18 cellular contexts compared by ENCODE assay signal in genomic region chr11:64254326-64254725, GRCh38. TPM values are rescaled to one million over a fixed set of nuclear protein-coding genes. Genes with fewer than 3 reads are reported as not detected.
A peak's percentile ranks its signal among the peaks of the same experiment; 100 is the strongest.
DNase-seq lines count a peak whose midpoint lies in the region; ATAC-seq, FAIRE-seq and TF ChIP-seq lines count a peak whose summit lies in the region.
"Had no signal": no experiment of that assay in that cellular context is flagged by ENCODE, and none has a peak within 500 bp of the region (broad histone marks: within the 10 kb centered on the region; RNA-seq: fewer than 3 reads in every experiment).

No MANE protein-coding gene starts in this region.

- no peak for TF ChIP-seq EP300 in K562 (IDR thresholded peaks at IDR 0.05; ENCODE audit: low read length)

- H3K27me3 Mint-ChIP-seq in osteocyte (ENCODE audit: unreplicated experiment) = no peaks in the 10 kb centered on the region
- H3K27me3 Mint-ChIP-seq in activated T-helper 17 cell treated with anti-CD3 and anti-CD28 coated beads, Interleukin-2, amount 50 U/mL, for 72 hours = no peaks in the 10 kb centered on the region
- no peaks in the 10 kb centered on the region for H3K27me3 Mint-ChIP-seq in activated CD8-positive, alpha-beta T cell treated with anti-CD3 and anti-CD28 coated beads for 36 hours
- H3K27me3 Mint-ChIP-seq: CD4-positive, alpha-beta T cell had no signal

- peaks cover 17 to 66% (median 28%) of the 10 kb centered on the region in 11 experiments; a peak in 19 of 22 replicates for H4K20me1 ChIP-seq in BLaER1 treated with 17β-estradiol and CSF1 and Interleukin-3, amounts not matched to agents 10 nM and 100 nM
- H4K20me1 ChIP-seq in K562 (replicated peaks; ENCODE audit: control insufficient read depth, insufficient read depth, low read length) = peaks cover 7% of the 10 kb centered on the region
- no peaks in the 10 kb centered on the region; the same call in 1 of the 2 replicates for H4K20me1 ChIP-seq in PC-3 (ENCODE audit: low read length)

- H3K79me2 ChIP-seq in K562 (ENCODE audit: control insufficient read depth, insufficient read depth, low read length) = peaks cover 27% of the 10 kb centered on the region
- peaks cover 25% of the 10 kb centered on the region for H3K79me2 ChIP-seq in PC-3 (ENCODE audit: low read length)

- no peaks in the 10 kb centered on the region for H3K9me3 ChIP-seq in BLaER1 treated with 17β-estradiol and CSF1 and Interleukin-3, amounts not matched to agents 10 nM and 100 nM (replicated peaks in 1 of 11)
- H3K9me3 ChIP-seq in K562 (replicated peaks; ENCODE audit: control insufficient read depth, insufficient read depth, low read depth, low read length) = no peaks in the 10 kb centered on the region
- H3K9me3 ChIP-seq in upper lobe of right lung = no peaks in the 10 kb centered on the region
- no peaks in the 10 kb centered on the region for H3K9me3 ChIP-seq in PC-3 (ENCODE audit: low read length)

- H3K9me3 Mint-ChIP-seq in osteocyte (ENCODE audit: unreplicated experiment) = no peaks in the 10 kb centered on the region
- H3K9me3 Mint-ChIP-seq in activated T-helper 17 cell treated with anti-CD3 and anti-CD28 coated beads, Interleukin-2, amount 50 U/mL, for 72 hours = no peaks in the 10 kb centered on the region
- H3K9me3 Mint-ChIP-seq in activated CD8-positive, alpha-beta T cell treated with anti-CD3 and anti-CD28 coated beads for 36 hours = no peaks in the 10 kb centered on the region
- H3K9me3 Mint-ChIP-seq: CD4-positive, alpha-beta T cell; GM23338 had no signal

- H2AFZ ChIP-seq in K562 (ENCODE audit: low read depth, low read length) (no peak overlapping the region), PC-3 (ENCODE audit: low read length) (no peak overlapping the region)
- H2AFZ ChIP-seq: GM23338 had no signal

- no peaks in the 10 kb centered on the region for H3K27me3 ChIP-seq in BLaER1 treated with 17β-estradiol and CSF1 and Interleukin-3, amounts not matched to agents 10 nM and 100 nM
- no peaks in the 10 kb centered on the region for H3K27me3 ChIP-seq in K562 (ENCODE audit: control insufficient read depth in 2 of 2, insufficient read depth in 2 of 2, low read length in 2 of 2)
- H3K27me3 ChIP-seq in upper lobe of right lung = no peaks in the 10 kb centered on the region
- H3K27me3 ChIP-seq in PC-3 (ENCODE audit: low read length) = no peaks in the 10 kb centered on the region

- H3F3A ChIP-seq in PC-3 (ENCODE audit: low read length, unreplicated experiment) = no peaks in the 10 kb centered on the region

- peak overlapping the region; percentile 92 to 100 (median 99); a peak in 16 of 22 replicates for H3K4me2 ChIP-seq in BLaER1 treated with 17β-estradiol and CSF1 and Interleukin-3, amounts not matched to agents 10 nM and 100 nM
- H3K4me2 ChIP-seq in K562 (ENCODE audit: insufficient read depth, low read length) = no peak overlapping the region
- no peak overlapping the region for H3K4me2 ChIP-seq in PC-3 (ENCODE audit: low read length)
- H3K4me2 ChIP-seq: GM23338 had no signal

- DNase-seq in K562 (ENCODE audit: extremely low read depth in 1 of 4, low spot score in 3 of 4) (no peak), osteocyte (ENCODE audit: extremely low spot score, unreplicated experiment) (no peak), upper lobe of right lung (peak; percentile 62), PC-3 (no peak)
- no peak for DNase-seq in activated CD8-positive, alpha-beta T cell treated with anti-CD3 and anti-CD28 coated beads for 36 hours
- DNase-seq: 8988T; AML-193; Calu3; CD4-positive, alpha-beta T cell; DMS79 treated with DMSO at 0.1 percent for 48 hours; EL; H7; IMR-90 had no signal

- peak overlapping the region; percentile 34 for H3K27ac Mint-ChIP-seq in osteocyte (ENCODE audit: unreplicated experiment)
- no peak overlapping the region for H3K27ac Mint-ChIP-seq in activated T-helper 17 cell treated with anti-CD3 and anti-CD28 coated beads, Interleukin-2, amount 50 U/mL, for 72 hours
- no peak overlapping the region for H3K27ac Mint-ChIP-seq in activated CD8-positive, alpha-beta T cell treated with anti-CD3 and anti-CD28 coated beads for 36 hours
- H3K27ac Mint-ChIP-seq: CD4-positive, alpha-beta T cell had no signal

- no peaks in the 10 kb centered on the region for H3K9me1 ChIP-seq in K562 (ENCODE audit: control insufficient read depth, insufficient read depth, low read length)

- no peak overlapping the region for H3K4me3 Mint-ChIP-seq in osteocyte (ENCODE audit: unreplicated experiment)
- no peak overlapping the region for H3K4me3 Mint-ChIP-seq in activated T-helper 17 cell treated with anti-CD3 and anti-CD28 coated beads, Interleukin-2, amount 50 U/mL, for 72 hours
- no peak overlapping the region for H3K4me3 Mint-ChIP-seq in activated CD8-positive, alpha-beta T cell treated with anti-CD3 and anti-CD28 coated beads for 36 hours
- H3K4me3 Mint-ChIP-seq: CD4-positive, alpha-beta T cell had no signal

- no peak for FAIRE-seq in K562 (lab: Jason Lieb, UNC)
- FAIRE-seq: G401.6, GM12891 had no signal

- TF ChIP-seq CTCF in K562 (IDR thresholded peaks at IDR 0.05 in 2 of 3, conservative IDR thresholded peaks at IDR 0.05 in 1 of 3; ENCODE audit: insufficient read depth in 2 of 3, low read depth in 1 of 3, low read length in 3 of 3) = no peak
- no peak for TF ChIP-seq CTCF in osteocyte (IDR thresholded peaks at IDR 0.05)
- TF ChIP-seq CTCF in upper lobe of right lung (IDR thresholded peaks at IDR 0.05) = no peak
- TF ChIP-seq CTCF in PC-3 (conservative IDR thresholded peaks at IDR 0.05; ENCODE audit: low read depth, low read length) = no peak
- TF ChIP-seq CTCF in activated CD8-positive, alpha-beta T cell treated with anti-CD3 and anti-CD28 coated beads for 36 hours (IDR thresholded peaks at IDR 0.05) = no peak

- H3K36me3 ChIP-seq in BLaER1 treated with 17β-estradiol and CSF1 and Interleukin-3, amounts not matched to agents 10 nM and 100 nM = peaks cover 49 to 59% (median 52%) of the 10 kb centered on the region in 11 experiments
- H3K36me3 ChIP-seq in K562 (ENCODE audit: control insufficient read depth, insufficient read depth, low read length) (peaks cover 55% of the 10 kb centered on the region; the same call in 2 of the 3 replicates), upper lobe of right lung (peaks cover 44% of the 10 kb centered on the region), PC-3 (ENCODE audit: low read depth, low read length) (peaks cover 25% of the 10 kb centered on the region)

- H3K36me3 Mint-ChIP-seq in osteocyte (ENCODE audit: unreplicated experiment) = peaks cover under 1% of the 10 kb centered on the region
- H3K36me3 Mint-ChIP-seq in activated T-helper 17 cell treated with anti-CD3 and anti-CD28 coated beads, Interleukin-2, amount 50 U/mL, for 72 hours (ENCODE audit: low read depth) = peaks cover 18% of the 10 kb centered on the region
- peaks cover 4% of the 10 kb centered on the region for H3K36me3 Mint-ChIP-seq in activated CD8-positive, alpha-beta T cell treated with anti-CD3 and anti-CD28 coated beads for 36 hours (ENCODE audit: low read depth)

- H3K4me1 ChIP-seq in BLaER1 treated with 17β-estradiol and CSF1 and Interleukin-3, amounts not matched to agents 10 nM and 100 nM = peaks cover 36 to 48% (median 43%) of the 10 kb centered on the region in 10 experiments
- H3K4me1 ChIP-seq in K562 (replicated peaks in 1 of 2; ENCODE audit: control insufficient read depth in 2 of 2, insufficient read depth in 2 of 2, low read length in 2 of 2) = peaks cover 14 to 78% of the 10 kb centered on the region in 2 experiments; a peak in 4 of 5 replicates
- peaks cover 20% of the 10 kb centered on the region for H3K4me1 ChIP-seq in upper lobe of right lung
- peaks cover 25% of the 10 kb centered on the region for H3K4me1 ChIP-seq in PC-3 (ENCODE audit: insufficient read depth, low read length)

- H3K9me2 ChIP-seq in PC-3 (replicated peaks; ENCODE audit: low read length) = no peaks in the 10 kb centered on the region

- CTCF ChIA-PET in K562 (lab: Yijun Ruan, JAX; ENCODE audit: low intra/inter-chr PET ratio) = no interaction called here
- CTCF ChIA-PET in PC-3 (lab: Charles Lee) = no interaction called here
- CTCF ChIA-PET in activated CD8-positive, alpha-beta T cell treated with anti-CD3 and anti-CD28 coated beads for 36 hours (lab: Charles Lee) = interaction anchor here (1.0 kb wide), 1 partner anchor 49 kb away, joined by 3 read pairs; no protein-coding TSS in a partner anchor

- H3K27ac ChIP-seq in BLaER1 treated with 17β-estradiol and CSF1 and Interleukin-3, amounts not matched to agents 10 nM and 100 nM = peak overlapping the region in 1 of 11 experiments; percentile 40; a peak in 1 of 22 replicates
- H3K27ac ChIP-seq in K562 (ENCODE audit: extremely low read depth, low read depth, low read length) = no peak overlapping the region
- no peak overlapping the region for H3K27ac ChIP-seq in upper lobe of right lung
- no peak overlapping the region for H3K27ac ChIP-seq in PC-3 (ENCODE audit: low read length)

- BruUV-seq in K562 (replicated peaks; lab: Mats Ljungman, UMichigan) (no TSS peak), PC-3 (replicated peaks; lab: Mats Ljungman, UMichigan) (no TSS peak)

- in situ Hi-C loops in K562 (cut with MboI) = no loop called here

- POLR2A ChIA-PET in K562 (lab: Yijun Ruan, JAX) (interaction anchor here (0.5 kb wide), 1 partner anchor 295 kb away, joined by 4 read pairs; no protein-coding TSS in a partner anchor), PC-3 (lab: Charles Lee; ENCODE audit: unreplicated experiment) (interaction anchor here (0.5 kb wide), 1 partner anchor 10 kb away, joined by 12 read pairs; no protein-coding TSS in a partner anchor)
- POLR2A ChIA-PET in activated CD8-positive, alpha-beta T cell treated with anti-CD3 and anti-CD28 coated beads for 36 hours (lab: Charles Lee) = interaction anchor here (1.5 to 3.1 kb wide), 2 partner anchors 8 to 14 kb away, joined by 4 to 11 read pairs; partner anchors contain the start of gene PPP1R14B

- ATAC-seq in K562 (no peak), upper lobe of right lung (no peak), PC-3 (no peak)
- no peak for ATAC-seq in activated T-helper 17 cell treated with anti-CD3 and anti-CD28 coated beads, Interleukin-2, amount 50 U/mL, for 72 hours (replicated peaks)
- ATAC-seq in activated CD8-positive, alpha-beta T cell treated with anti-CD3 and anti-CD28 coated beads for 36 hours = no peak
- ATAC-seq: GM23338 had no signal

- H3K9ac ChIP-seq in BLaER1 treated with 17β-estradiol and CSF1 and Interleukin-3, amounts not matched to agents 10 nM and 100 nM = peak overlapping the region in 3 of 11 experiments; percentile 28 to 95 (median 47); a peak in 2 of 22 replicates
- H3K9ac ChIP-seq in K562 (ENCODE audit: insufficient read depth in 1 of 2, low read depth in 2 of 2, low read length in 2 of 2) = peak overlapping the region in 1 of 2 experiments; percentile 47; a peak in 2 of 4 replicates
- H3K9ac ChIP-seq in PC-3 (ENCODE audit: low read length) = no peak overlapping the region

- WGBS in K562 (ENCODE audit: insufficient coverage, low coverage, missing lambda C conversion rate) = 93% methylated on average over 5 of the region's 7 CpGs

- H3K4me1 Mint-ChIP-seq in osteocyte (ENCODE audit: unreplicated experiment) = peaks cover 22% of the 10 kb centered on the region
- H3K4me1 Mint-ChIP-seq in activated T-helper 17 cell treated with anti-CD3 and anti-CD28 coated beads, Interleukin-2, amount 50 U/mL, for 72 hours = peaks cover 7% of the 10 kb centered on the region
- peaks cover 15% of the 10 kb centered on the region for H3K4me1 Mint-ChIP-seq in activated CD8-positive, alpha-beta T cell treated with anti-CD3 and anti-CD28 coated beads for 36 hours (ENCODE audit: low read depth)

- 0 out of 20 replicates have a peak overlapping the region, but pooled peaks of 1 of the 10 experiments have one; percentile 94 for H3K4me3 ChIP-seq in BLaER1 treated with 17β-estradiol and CSF1 and Interleukin-3, amounts not matched to agents 10 nM and 100 nM
- H3K4me3 ChIP-seq in K562 (no peak overlapping the region), upper lobe of right lung (no peak overlapping the region), PC-3 (ENCODE audit: low read length) (no peak overlapping the region)
- H3K4me3 ChIP-seq: GM23338 had no signal

- TF ChIP-seq POLR2A in K562 (conservative IDR thresholded peaks at IDR 0.05) = no peak

- TF ChIP-seq RAD21 in K562 (CRISPR knock-in tag; conservative IDR thresholded peaks at IDR 0.05 in 1 of 2, IDR thresholded peaks at IDR 0.05 in 1 of 2) = no peak

- intact Hi-C loops in K562 (cut with micrococcal nuclease) = no loop called here
- intact Hi-C loops in upper lobe of right lung (cut with DNase I) = no loop called here
- intact Hi-C loops in PC-3 (cut with micrococcal nuclease) = no loop called here
- intact Hi-C loops in activated CD8-positive, alpha-beta T cell treated with anti-CD3 and anti-CD28 coated beads for 36 hours (cut with micrococcal nuclease) = no loop called here

RNA-seq across cellular contexts. Expression of gene PLCB3, which starts 3.0 kb away (rescaled TPM):
- 41.0 and 132 TPM in 2 replicates for total RNA-seq in K562 (2011; cell fraction: chromatin; rRNA removed; ENCODE audit: low replicate concordance)
- 77.6 and 79.7 TPM in 2 replicates for total RNA-seq in K562 (2011; cell fraction: nucleolus; rRNA removed)
- total RNA-seq in K562 (2011; cell fraction: nucleoplasm; rRNA removed) = 28.1 and 43.7 TPM in 2 replicates
- 33.6 and 42.5 TPM in 2 replicates for total RNA-seq in K562 (2014; rRNA removed)
- total RNA-seq in K562 (2014; rRNA removed; fragmentation: Illumina TruSeq; extraction: Trizol) = 7.0 and 8.4 TPM in 2 replicates
- total RNA-seq in K562 (2015; rRNA removed; fragmentation: Illumina TruSeq; extraction: Trizol) = 14.6 and 14.9 TPM in 2 replicates
- 37.1 and 44.8 TPM in 2 replicates for total RNA-seq in K562 (2021)
- 11.5 and 18.0 TPM in 2 replicates for polyA plus RNA-seq in K562 (2011; rRNA removed)
- 10.3 and 18.2 TPM in 2 replicates for polyA plus RNA-seq in K562 (2011; cell fraction: cytosol; rRNA removed)
- 77.2 and 104 TPM in 2 replicates for polyA plus RNA-seq in K562 (2011; cell fraction: nucleus; rRNA removed)
- 23.9 and 26.4 TPM in 2 replicates for polyA plus RNA-seq in K562 (2012)
- polyA plus RNA-seq in K562 (2014; fragmentation: Illumina TruSeq; extraction: Trizol) = 16.0 and 23.9 TPM in 2 replicates
- polyA plus RNA-seq in K562 (2014; fragmentation: Nextera tagmentation; extraction: Ambion mirVana) = under 1 TPM; 0.31 to 0.37 TPM
- 24.7 and 27.6 TPM in 2 replicates for polyA plus RNA-seq in K562 (2014; rRNA removed)
- 9.7 and 13.1 TPM in 2 replicates for polyA minus RNA-seq in K562 (2011; rRNA and poly(A)+ RNA removed)
- 19.2 and 19.7 TPM in 2 replicates for polyA minus RNA-seq in K562 (2011; cell fraction: cytosol; rRNA and poly(A)+ RNA removed)
- 20.1 and 25.0 TPM in 2 replicates for polyA minus RNA-seq in K562 (2011; cell fraction: nucleus; rRNA and poly(A)+ RNA removed)
- 30.2 and 32.0 TPM in 2 replicates for total RNA-seq in osteocyte
- total RNA-seq in upper lobe of right lung = 32.4 TPM
- 69.0 and 88.3 TPM in 2 replicates for total RNA-seq in PC-3 (2014; rRNA removed)
- 10 to 100 TPM; 13.1 to 22.8 TPM for total RNA-seq in activated T-helper 17 cell treated with anti-CD3 and anti-CD28 coated beads, Interleukin-2, amount 50 U/mL, for 72 hours
- total RNA-seq in activated CD8-positive, alpha-beta T cell treated with anti-CD3 and anti-CD28 coated beads for 36 hours = 1 to 10 TPM; 8.7 to 9.6 TPM

RNA-seq across cellular contexts. Expression of gene PPP1R14B, which starts 7.6 kb away (rescaled TPM):
- total RNA-seq in K562 (2011; cell fraction: chromatin; rRNA removed; ENCODE audit: low replicate concordance) = 22.4 and 60.4 TPM in 2 replicates
- total RNA-seq in K562 (2011; cell fraction: nucleolus; rRNA removed) = 71.5 and 97.6 TPM in 2 replicates
- total RNA-seq in K562 (2011; cell fraction: nucleoplasm; rRNA removed) = 71.8 and 129 TPM in 2 replicates
- total RNA-seq in K562 (2014; rRNA removed) (566 and 592 TPM in 2 replicates), K562 (2014; rRNA removed; fragmentation: Illumina TruSeq; extraction: Trizol) (114 and 162 TPM in 2 replicates), K562 (2015; rRNA removed; fragmentation: Illumina TruSeq; extraction: Trizol) (300 and 321 TPM in 2 replicates), K562 (2021) (391 and 402 TPM in 2 replicates), osteocyte (270 and 286 TPM in 2 replicates), upper lobe of right lung (76.5 TPM), PC-3 (2014; rRNA removed) (1,496 and 2,060 TPM in 2 replicates)
- polyA plus RNA-seq in K562 (2011; rRNA removed) (182 and 196 TPM in 2 replicates), K562 (2014; fragmentation: Illumina TruSeq; extraction: Trizol) (212 and 254 TPM in 2 replicates), K562 (2014; fragmentation: Nextera tagmentation; extraction: Ambion mirVana) (10 to 100 TPM in 1 of 2 experiments, 1 to 10 TPM in 1; 7.7 to 17.5 TPM), K562 (2014; rRNA removed) (312 and 380 TPM in 2 replicates)
- polyA plus RNA-seq in K562 (2011; cell fraction: cytosol; rRNA removed) = 198 and 362 TPM in 2 replicates
- 169 and 217 TPM in 2 replicates for polyA plus RNA-seq in K562 (2011; cell fraction: nucleus; rRNA removed)
- 195 and 318 TPM in 2 replicates for polyA plus RNA-seq in K562 (2012)
- 33.2 and 49.9 TPM in 2 replicates for polyA minus RNA-seq in K562 (2011; rRNA and poly(A)+ RNA removed)
- 84.7 and 86.5 TPM in 2 replicates for polyA minus RNA-seq in K562 (2011; cell fraction: cytosol; rRNA and poly(A)+ RNA removed)
- polyA minus RNA-seq in K562 (2011; cell fraction: nucleus; rRNA and poly(A)+ RNA removed) = 27.9 and 34.1 TPM in 2 replicates
- total RNA-seq in activated T-helper 17 cell treated with anti-CD3 and anti-CD28 coated beads, Interleukin-2, amount 50 U/mL, for 72 hours = 100 to 1,000 TPM; 236 to 276 TPM
- total RNA-seq in activated CD8-positive, alpha-beta T cell treated with anti-CD3 and anti-CD28 coated beads for 36 hours = 100 to 1,000 TPM; 285 to 287 TPM

RNA-seq across cellular contexts. Expression of gene FKBP2, which starts 13.4 kb away (rescaled TPM):
- total RNA-seq in K562 (2011; cell fraction: chromatin; rRNA removed; ENCODE audit: low replicate concordance) = 24.7 and 45.5 TPM in 2 replicates
- total RNA-seq in K562 (2011; cell fraction: nucleolus; rRNA removed) = 58.4 and 66.4 TPM in 2 replicates
- total RNA-seq in K562 (2011; cell fraction: nucleoplasm; rRNA removed) = 56.3 and 59.5 TPM in 2 replicates
- total RNA-seq in K562 (2014; rRNA removed) = 151 TPM in 2 replicates
- 28.0 and 49.2 TPM in 2 replicates for total RNA-seq in K562 (2014; rRNA removed; fragmentation: Illumina TruSeq; extraction: Trizol)
- total RNA-seq in K562 (2015; rRNA removed; fragmentation: Illumina TruSeq; extraction: Trizol) = 73.1 and 79.0 TPM in 2 replicates
- 44.5 and 58.1 TPM in 2 replicates for total RNA-seq in K562 (2021)
- 30.8 and 36.6 TPM in 2 replicates for polyA plus RNA-seq in K562 (2011; rRNA removed)
- 60.1 and 75.2 TPM in 2 replicates for polyA plus RNA-seq in K562 (2011; cell fraction: cytosol; rRNA removed)
- polyA plus RNA-seq in K562 (2011; cell fraction: nucleus; rRNA removed) = 52.4 and 56.6 TPM in 2 replicates
- 115 and 123 TPM in 2 replicates for polyA plus RNA-seq in K562 (2012)
- polyA plus RNA-seq in K562 (2014; fragmentation: Illumina TruSeq; extraction: Trizol) = 71.7 and 83.5 TPM in 2 replicates
- polyA plus RNA-seq in K562 (2014; fragmentation: Nextera tagmentation; extraction: Ambion mirVana) = 10 to 100 TPM in 1 of 2 experiments, 1 to 10 TPM in 1; 3.5 to 27.1 TPM
- polyA plus RNA-seq in K562 (2014; rRNA removed) = 92.2 and 110 TPM in 2 replicates
- 10.6 and 16.1 TPM in 2 replicates for polyA minus RNA-seq in K562 (2011; rRNA and poly(A)+ RNA removed)
- polyA minus RNA-seq in K562 (2011; cell fraction: cytosol; rRNA and poly(A)+ RNA removed) = 33.8 and 40.5 TPM in 2 replicates
- polyA minus RNA-seq in K562 (2011; cell fraction: nucleus; rRNA and poly(A)+ RNA removed) = 7.8 and 14.2 TPM in 2 replicates
- total RNA-seq in osteocyte = 52.9 and 54.7 TPM in 2 replicates
- 53.9 TPM for total RNA-seq in upper lobe of right lung
- 215 and 248 TPM in 2 replicates for total RNA-seq in PC-3 (2014; rRNA removed)
- total RNA-seq in activated T-helper 17 cell treated with anti-CD3 and anti-CD28 coated beads, Interleukin-2, amount 50 U/mL, for 72 hours = 10 to 100 TPM; 16.3 to 45.2 TPM
- 10 to 100 TPM; 23.5 to 26.9 TPM for total RNA-seq in activated CD8-positive, alpha-beta T cell treated with anti-CD3 and anti-CD28 coated beads for 36 hours

RNA-seq across cellular contexts. Expression of gene VEGFB, which starts 19.9 kb away (rescaled TPM):
- total RNA-seq in K562 (2011; cell fraction: chromatin; rRNA removed; ENCODE audit: low replicate concordance) = 16.1 and 40.0 TPM in 2 replicates
- 23.4 and 32.0 TPM in 2 replicates for total RNA-seq in K562 (2011; cell fraction: nucleolus; rRNA removed)
- total RNA-seq in K562 (2011; cell fraction: nucleoplasm; rRNA removed) = 31.9 and 33.0 TPM in 2 replicates
- total RNA-seq in K562 (2014; rRNA removed) (28.2 and 44.3 TPM in 2 replicates), K562 (2014; rRNA removed; fragmentation: Illumina TruSeq; extraction: Trizol) (21.0 and 22.6 TPM in 2 replicates), K562 (2015; rRNA removed; fragmentation: Illumina TruSeq; extraction: Trizol) (25.7 and 28.0 TPM in 2 replicates), K562 (2021) (83.4 and 88.3 TPM in 2 replicates), osteocyte (205 and 217 TPM in 2 replicates), upper lobe of right lung (172 TPM), PC-3 (2014; rRNA removed) (27.9 and 39.4 TPM in 2 replicates)
- polyA plus RNA-seq in K562 (2011; rRNA removed) (11.0 and 13.5 TPM in 2 replicates), K562 (2014; fragmentation: Illumina TruSeq; extraction: Trizol) (35.2 and 41.4 TPM in 2 replicates), K562 (2014; fragmentation: Nextera tagmentation; extraction: Ambion mirVana) (10 to 100 TPM; 12.0 to 12.1 TPM), K562 (2014; rRNA removed) (31.8 and 35.8 TPM in 2 replicates)
- 12.1 and 16.0 TPM in 2 replicates for polyA plus RNA-seq in K562 (2011; cell fraction: cytosol; rRNA removed)
- 25.1 and 26.2 TPM in 2 replicates for polyA plus RNA-seq in K562 (2011; cell fraction: nucleus; rRNA removed)
- polyA plus RNA-seq in K562 (2012) = 97.3 and 181 TPM in 2 replicates
- 4.2 and 6.2 TPM in 2 replicates for polyA minus RNA-seq in K562 (2011; rRNA and poly(A)+ RNA removed)
- 21.2 and 26.0 TPM in 2 replicates for polyA minus RNA-seq in K562 (2011; cell fraction: cytosol; rRNA and poly(A)+ RNA removed)
- 3.2 and 4.9 TPM in 2 replicates for polyA minus RNA-seq in K562 (2011; cell fraction: nucleus; rRNA and poly(A)+ RNA removed)
- 10 to 100 TPM; 74.1 to 83.5 TPM for total RNA-seq in activated T-helper 17 cell treated with anti-CD3 and anti-CD28 coated beads, Interleukin-2, amount 50 U/mL, for 72 hours
- 100 to 1,000 TPM in 1 of 2 experiments, 10 to 100 TPM in 1; 86.6 to 104 TPM for total RNA-seq in activated CD8-positive, alpha-beta T cell treated with anti-CD3 and anti-CD28 coated beads for 36 hours

RNA-seq across cellular contexts. Expression of gene DNAJC4, which starts 24.0 kb away (rescaled TPM):
- 39.7 and 112 TPM in 2 replicates for total RNA-seq in K562 (2011; cell fraction: chromatin; rRNA removed; ENCODE audit: low replicate concordance)
- total RNA-seq in K562 (2011; cell fraction: nucleolus; rRNA removed) = 78.0 and 98.9 TPM in 2 replicates
- 64.2 and 65.8 TPM in 2 replicates for total RNA-seq in K562 (2011; cell fraction: nucleoplasm; rRNA removed)
- total RNA-seq in K562 (2014; rRNA removed) = 16.4 and 20.2 TPM in 2 replicates
- total RNA-seq in K562 (2014; rRNA removed; fragmentation: Illumina TruSeq; extraction: Trizol) = 6.6 and 11.2 TPM in 2 replicates
- 19.3 and 19.9 TPM in 2 replicates for total RNA-seq in K562 (2015; rRNA removed; fragmentation: Illumina TruSeq; extraction: Trizol)
- 27.6 and 31.8 TPM in 2 replicates for total RNA-seq in K562 (2021)
- polyA plus RNA-seq in K562 (2011; rRNA removed) = 23.9 and 45.1 TPM in 2 replicates
- polyA plus RNA-seq in K562 (2011; cell fraction: cytosol; rRNA removed) = 30.8 and 65.5 TPM in 2 replicates
- 110 and 164 TPM in 2 replicates for polyA plus RNA-seq in K562 (2011; cell fraction: nucleus; rRNA removed)
- polyA plus RNA-seq in K562 (2012) = 34.0 and 79.2 TPM in 2 replicates
- 28.0 and 37.5 TPM in 2 replicates for polyA plus RNA-seq in K562 (2014; fragmentation: Illumina TruSeq; extraction: Trizol)
- 1 to 10 TPM; 4.0 to 4.6 TPM for polyA plus RNA-seq in K562 (2014; fragmentation: Nextera tagmentation; extraction: Ambion mirVana)
- 32.6 and 42.9 TPM in 2 replicates for polyA plus RNA-seq in K562 (2014; rRNA removed)
- polyA minus RNA-seq in K562 (2011; rRNA and poly(A)+ RNA removed) = 7.1 and 9.0 TPM in 2 replicates
- 12.6 and 23.5 TPM in 2 replicates for polyA minus RNA-seq in K562 (2011; cell fraction: cytosol; rRNA and poly(A)+ RNA removed)
- 15.8 and 16.0 TPM in 2 replicates for polyA minus RNA-seq in K562 (2011; cell fraction: nucleus; rRNA and poly(A)+ RNA removed)
- total RNA-seq in osteocyte = 46.5 and 49.9 TPM in 2 replicates
- 36.4 TPM for total RNA-seq in upper lobe of right lung
- total RNA-seq in PC-3 (2014; rRNA removed) = 20.4 and 25.4 TPM in 2 replicates
- total RNA-seq in activated T-helper 17 cell treated with anti-CD3 and anti-CD28 coated beads, Interleukin-2, amount 50 U/mL, for 72 hours = 10 to 100 TPM; 19.9 to 39.7 TPM
- total RNA-seq in activated CD8-positive, alpha-beta T cell treated with anti-CD3 and anti-CD28 coated beads for 36 hours = 10 to 100 TPM; 25.8 to 26.1 TPM

Comparison
In these comparisons a context has a peak if more than half of its experiments do, and no peak if none do; other contexts are left out.
1. H3K4me2 ChIP-seq: peak in BLaER1 treated with 17β-estradiol and CSF1 and Interleukin-3, amounts not matched to agents 10 nM and 100 nM (11 of 11); none in K562 (single experiment) and PC-3 (single experiment).